Comparison of ENCODE assay signal across 15 cellular contexts in genomic region chr5:147400836-147401235, GRCh38.
A peak's percentile ranks its signal among the peaks of the same experiment; 100 is the strongest.
DNase-seq lines count a peak whose midpoint lies in the region; ATAC-seq and TF ChIP-seq lines count a peak whose summit lies in the region.
"Had no signal": no experiment of that assay in that cellular context is flagged by ENCODE, and none has a peak within 500 bp of the region (broad histone marks: within the 10 kb centered on the region; RNA-seq: fewer than 3 reads in every experiment).

No MANE protein-coding gene starts in this region.

- H3K9me3 Mint-ChIP-seq in brain: no peaks in the 10 kb centered on the region
- H3K9me3 Mint-ChIP-seq: CD8-positive, alpha-beta memory T cell had no signal

- no peak overlapping the region for H2AFZ ChIP-seq in hepatocyte

- H3K36me3 Mint-ChIP-seq in brain: peaks cover 87% of the 10 kb centered on the region
- H3K36me3 Mint-ChIP-seq: CD8-positive, alpha-beta memory T cell had no signal

- no peaks in the 10 kb centered on the region for H3K27me3 ChIP-seq in hepatocyte
- H3K27me3 ChIP-seq in testis: no peaks in the 10 kb centered on the region
- H3K27me3 ChIP-seq: BLaER1 had no signal

- H3K9me3 ChIP-seq in hepatocyte (ENCODE audit: low read depth): no peaks in the 10 kb centered on the region
- H3K9me3 ChIP-seq in testis: no peaks in the 10 kb centered on the region
- H3K9me3 ChIP-seq in mucosa of descending colon: no peaks in the 10 kb centered on the region
- H3K9me3 ChIP-seq: BLaER1 had no signal

- no peaks in the 10 kb centered on the region for H3K27me3 Mint-ChIP-seq in brain

- H3K79me2 ChIP-seq in hepatocyte: no peaks in the 10 kb centered on the region

- H3K4me2 ChIP-seq in hepatocyte: no peak overlapping the region
- H3K4me2 ChIP-seq: BLaER1 had no signal

- H3K4me3 ChIP-seq in hepatocyte: no peak overlapping the region
- no peak overlapping the region for H3K4me3 ChIP-seq in testis
- H3K4me3 ChIP-seq in mucosa of descending colon: no peak overlapping the region
- H3K4me3 ChIP-seq: BLaER1 had no signal

- H3K36me3 ChIP-seq in hepatocyte (replicated peaks; ENCODE audit: insufficient read depth, low read depth) (no peaks in the 10 kb centered on the region), testis (ENCODE audit: low read depth, missing control alignments) (no peaks in the 10 kb centered on the region), mucosa of descending colon (ENCODE audit: low read depth) (no peaks in the 10 kb centered on the region)
- H3K36me3 ChIP-seq: BLaER1 had no signal

- no peaks in the 10 kb centered on the region for H4K20me1 ChIP-seq in hepatocyte (ENCODE audit: insufficient read depth, poor library complexity, severe bottlenecking)
- H4K20me1 ChIP-seq: BLaER1 had no signal

- no peaks in the 10 kb centered on the region for H3K9me2 ChIP-seq in hepatocyte (replicated peaks; ENCODE audit: insufficient read depth)

- intact Hi-C loops in testis (cut with DNase I; ENCODE audit: low total_unique reads): no loop called here
- intact Hi-C loops in mucosa of descending colon (cut with DNase I, micrococcal nuclease): no loop called here

- ATAC-seq in mucosa of descending colon (no peak), HG02840 (IDR thresholded peaks at IDR 0.05; ENCODE audit: low FRiP score, unreplicated experiment) (no peak)

- TF ChIP-seq POLR2A in testis (IDR thresholded peaks at IDR 0.05): no peak

- peak overlapping the region in 3 of 5 experiments; percentile 45 to 63 (median 48) for H3K27ac Mint-ChIP-seq in brain
- H3K27ac Mint-ChIP-seq: CD8-positive, alpha-beta memory T cell had no signal

- peak overlapping the region; percentile 91 for H3K27ac ChIP-seq in hepatocyte
- H3K27ac ChIP-seq in testis: peak overlapping the region; percentile 42 to 55
- H3K27ac ChIP-seq: BLaER1 had no signal

- H3K4me1 Mint-ChIP-seq in brain: peaks cover 12% of the 10 kb centered on the region
- H3K4me1 Mint-ChIP-seq: CD8-positive, alpha-beta memory T cell had no signal

- DNase-seq in MV-4-11 (lab: John Stamatoyannopoulos, UW) (peak; percentile 3), hepatocyte (ENCODE audit: low spot score) (no peak), testis (no peak), mucosa of descending colon (no peak), NCI-H2081 treated with DMSO at 0.1 percent for 48 hours (lab: John Stamatoyannopoulos, UW) (no peak)
- DNase-seq: CD8-positive, alpha-beta memory T cell; Karpas-422; MM.1S; NCI-H1417 treated with DMSO at 0.1 percent for 48 hours; NCI-H2029; NCI-H524; NK-92 treated with Interleukin-12 subunit alpha and Interleukin-12 subunit beta, amount 100 ng/mL, for 24 hours had no signal

- peaks cover 33% of the 10 kb centered on the region for H3K4me1 ChIP-seq in hepatocyte (ENCODE audit: insufficient read depth)
- H3K4me1 ChIP-seq in testis: peaks cover 43% of the 10 kb centered on the region
- no peaks in the 10 kb centered on the region for H3K4me1 ChIP-seq in mucosa of descending colon (ENCODE audit: low read depth)
- H3K4me1 ChIP-seq: BLaER1 had no signal

- TF ChIP-seq CTCF in brain (conservative IDR thresholded peaks at IDR 0.05) (no peak), hepatocyte (IDR thresholded peaks at IDR 0.05; ENCODE audit: poor library complexity) (no peak), testis (IDR thresholded peaks at IDR 0.05) (no peak), mucosa of descending colon (IDR thresholded peaks at IDR 0.05) (no peak)

- H3K4me3 Mint-ChIP-seq in brain: no peak overlapping the region
- H3K4me3 Mint-ChIP-seq: CD8-positive, alpha-beta memory T cell had no signal
